8 cellular contexts compared by ENCODE assay signal in the genomic region with DNA sequence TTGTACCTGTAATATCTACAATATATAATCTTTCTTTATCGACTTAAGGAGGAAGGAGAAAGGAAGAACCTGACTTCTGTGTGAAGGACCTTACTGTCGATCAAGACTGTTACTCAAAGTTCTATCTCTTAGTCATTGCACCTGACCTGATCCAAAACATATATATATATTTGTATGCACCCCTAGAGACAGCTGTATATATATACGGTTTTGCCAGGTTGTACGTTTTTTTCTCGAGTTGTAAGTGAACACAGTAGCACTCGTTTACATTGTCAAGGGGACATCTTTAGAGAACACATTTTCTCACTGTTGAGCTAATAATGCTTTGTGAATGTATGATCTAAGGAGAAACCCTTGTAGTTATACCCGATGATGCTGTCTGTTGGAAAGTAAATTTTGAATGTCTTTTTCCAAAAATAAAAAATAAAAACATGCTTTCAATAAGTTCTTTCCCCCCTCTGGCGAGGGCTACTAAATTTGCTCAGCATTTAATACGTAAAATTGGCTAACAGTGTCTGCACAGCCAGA. TPM values are rescaled to one million over a fixed set of nuclear protein-coding genes. Genes with fewer than 3 reads are reported as not detected.
DNase-seq lines count a peak whose midpoint lies in the region; ATAC-seq lines count a peak whose summit lies in the region.

No MANE protein-coding gene starts in this region.

- peak overlapping the region; percentile 96 for H2AFZ ChIP-seq in neuronal stem cell (ENCODE audit: low read length)

- H3K4ac ChIP-seq in neuronal stem cell (ENCODE audit: low read length), result no peak overlapping the region

- ATAC-seq in HG03159 (IDR thresholded peaks at IDR 0.05; ENCODE audit: unreplicated experiment), result no peak

- H3K27ac ChIP-seq in duodenal mucosa (ENCODE audit: low read depth, low read length), result peak overlapping the region; percentile 70
- H3K27ac ChIP-seq in neuronal stem cell (replicated peaks; ENCODE audit: low read length), result no peak overlapping the region

- WGBS in neuronal stem cell (ENCODE audit: extremely low coverage in 2 of 2, insufficient read length in 2 of 2, insufficient replicate concordance in 1 of 2), 2 donors, result no CpG with 5 or more reads among the region's 9 CpGs

- H2BK120ac ChIP-seq in neuronal stem cell (ENCODE audit: low read depth, low read length), result no peak overlapping the region

- H3K4me3 ChIP-seq in duodenal mucosa (ENCODE audit: low read depth in 1 of 2, low read length in 2 of 2) (peak overlapping the region; percentile 73 to 92), neuronal stem cell (ENCODE audit: low read length in 2 of 2) (peak overlapping the region in 1 of 2 donors; percentile 75)

- H3K14ac ChIP-seq in neuronal stem cell (ENCODE audit: low read length), result no peak overlapping the region

- no peaks in the 10 kb centered on the region for H3K9me3 ChIP-seq in duodenal mucosa (ENCODE audit: control insufficient read depth in 1 of 2, low read length in 2 of 2)
- H3K9me3 ChIP-seq in neuronal stem cell (replicated peaks in 1 of 2; ENCODE audit: control insufficient read depth in 2 of 2, insufficient read depth in 1 of 2, low read depth in 1 of 2, low read length in 2 of 2), result no peaks in the 10 kb centered on the region

- H2BK12ac ChIP-seq in neuronal stem cell (ENCODE audit: low read length), result no peak overlapping the region

- H3K27me3 ChIP-seq in duodenal mucosa (ENCODE audit: control insufficient read depth in 1 of 2, insufficient read depth in 2 of 2, low read length in 2 of 2), result no peaks in the 10 kb centered on the region
- H3K27me3 ChIP-seq in neuronal stem cell (ENCODE audit: control insufficient read depth in 3 of 3, insufficient read depth in 3 of 3, low read depth in 1 of 3, low read length in 3 of 3), result no peaks in the 10 kb centered on the region

- no peak overlapping the region for H4K8ac ChIP-seq in neuronal stem cell (ENCODE audit: low read depth, low read length)

- no peaks in the 10 kb centered on the region for H3K79me1 ChIP-seq in neuronal stem cell (ENCODE audit: low read depth, low read length)

- H3K4me1 ChIP-seq in duodenal mucosa (ENCODE audit: control insufficient read depth in 1 of 2, insufficient read depth in 2 of 2, low read length in 2 of 2) (peaks cover 8 to 9% of the 10 kb centered on the region in 2 donors), neuronal stem cell (ENCODE audit: control insufficient read depth in 2 of 2, insufficient read depth in 1 of 2, low read depth in 1 of 2, low read length in 2 of 2) (peaks cover 3 to 8% of the 10 kb centered on the region in 2 donors)

- H2BK5ac ChIP-seq in neuronal stem cell (ENCODE audit: low read length), result no peak overlapping the region

- H3K36me3 ChIP-seq in duodenal mucosa (ENCODE audit: control insufficient read depth in 1 of 2, insufficient read depth in 2 of 2, low read length in 2 of 2) (peaks cover 0 to 6% of the 10 kb centered on the region in 2 donors), neuronal stem cell (replicated peaks in 1 of 2; ENCODE audit: control insufficient read depth in 2 of 2, insufficient read depth in 2 of 2, low read length in 2 of 2) (peaks cover 2 to 74% of the 10 kb centered on the region in 2 donors)

- H2AK5ac ChIP-seq in neuronal stem cell (ENCODE audit: low read depth, low read length), result no peak overlapping the region

- no peak overlapping the region for H3K18ac ChIP-seq in neuronal stem cell (ENCODE audit: low read length)

- no peak overlapping the region for H4K91ac ChIP-seq in neuronal stem cell (ENCODE audit: low read depth, low read length, poor library complexity)

- H2BK15ac ChIP-seq in neuronal stem cell (ENCODE audit: low read length), result no peak overlapping the region

- no peak overlapping the region for H3K23ac ChIP-seq in neuronal stem cell (ENCODE audit: low read depth, low read length, poor library complexity)

- H3K4me2 ChIP-seq in neuronal stem cell (ENCODE audit: insufficient read depth, low read length, poor library complexity, severe bottlenecking), result peak overlapping the region; percentile 74

- peak overlapping the region; percentile 68 to 89 for H3K9ac ChIP-seq in duodenal mucosa (ENCODE audit: low read depth in 1 of 2, low read length in 2 of 2)
- no peak overlapping the region for H3K9ac ChIP-seq in neuronal stem cell (ENCODE audit: low read depth, low read length, poor library complexity)

- DNase-seq in NCI-H2227 (lab: John Stamatoyannopoulos, UW; ENCODE audit: unreplicated experiment) (peak; percentile 22), NCI-H2227 treated with DMSO at 0.1 percent for 48 hours (lab: John Stamatoyannopoulos, UW) (no peak), NCI-H1694 treated with DMSO at 0.1 percent for 48 hours (lab: John Stamatoyannopoulos, UW) (peak; percentile 30), neuronal stem cell (ENCODE audit: low spot score) (no peak), GM19240 (ENCODE audit: insufficient read length, low spot score) (no peak), H4 (ENCODE audit: low spot score) (no peak)

RNA-seq across cellular contexts. Expression of a gene that starts 0.5 kb away (rescaled TPM):
- polyA plus RNA-seq in neuronal stem cell (2013, experiment 1 of 2), result 4.7 TPM
- polyA plus RNA-seq in neuronal stem cell (2013, experiment 2 of 2), result 5.5 TPM
- 0.72 and 3.6 TPM in 2 replicates for total RNA-seq in H4 (2014; rRNA removed; shearing (Covaris generic))

RNA-seq across cellular contexts. Expression of a gene that starts 58.7 kb away (rescaled TPM):
- polyA plus RNA-seq in neuronal stem cell (2013, experiment 1 of 2), result 82.4 TPM
- 80.6 TPM for polyA plus RNA-seq in neuronal stem cell (2013, experiment 2 of 2)
- total RNA-seq in H4 (2014; rRNA removed; shearing (Covaris generic)), result 57.0 and 89.9 TPM in 2 replicates

Comparison
In these comparisons a context has a peak if more than half of its experiments do, and no peak if none do; other contexts are left out.
1. DNase-seq: peak in NCI-H2227 (single experiment) and NCI-H1694 treated with DMSO at 0.1 percent for 48 hours (single experiment); none in NCI-H2227 treated with DMSO at 0.1 percent for 48 hours (single experiment), neuronal stem cell (single experiment), GM19240 (single experiment) and H4 (single experiment).